ENCODE assay signal across 8 cellular contexts in genomic region chr1:225772323-225772768, GRCh38. TPM values are rescaled to one million over a fixed set of nuclear protein-coding genes. Genes with fewer than 3 reads are reported as not detected.
A peak's percentile ranks its signal among the peaks of the same experiment; 100 is the strongest.
DNase-seq lines count a peak whose midpoint lies in the region; ATAC-seq and TF ChIP-seq lines count a peak whose summit lies in the region.

No MANE protein-coding gene starts in this region.

- no peaks in the 10 kb centered on the region for H3K36me3 Mint-ChIP-seq in activated naive CD4-positive, alpha-beta T cell treated with anti-CD3 and anti-CD28 coated beads, Interleukin-2, amount 10 ng/mL, durations not matched to agents 7 days and 5 days
- no peaks in the 10 kb centered on the region for H3K36me3 Mint-ChIP-seq in progenitor cell of endocrine pancreas (ENCODE audit: insufficient read depth)

- no peak overlapping the region for H3K4me3 Mint-ChIP-seq in activated naive CD4-positive, alpha-beta T cell treated with anti-CD3 and anti-CD28 coated beads, Interleukin-2, amount 10 ng/mL, durations not matched to agents 7 days and 5 days
- no peak overlapping the region for H3K4me3 Mint-ChIP-seq in progenitor cell of endocrine pancreas (ENCODE audit: low read depth)

- 22% methylated on average over 5 of the region's 5 CpGs for WGBS in right cardiac atrium

- H3K27ac ChIP-seq in right cardiac atrium (ENCODE audit: low read length): no peak overlapping the region

- no peaks in the 10 kb centered on the region for H3K4me1 Mint-ChIP-seq in activated naive CD4-positive, alpha-beta T cell treated with anti-CD3 and anti-CD28 coated beads, Interleukin-2, amount 10 ng/mL, durations not matched to agents 7 days and 5 days
- peaks cover 40% of the 10 kb centered on the region for H3K4me1 Mint-ChIP-seq in progenitor cell of endocrine pancreas (ENCODE audit: low read depth)

- peak; percentile 90 for TF ChIP-seq CTCF in progenitor cell of endocrine pancreas (IDR thresholded peaks at IDR 0.05; ENCODE audit: unreplicated experiment)

- no peaks in the 10 kb centered on the region for H3K27me3 ChIP-seq in right cardiac atrium (ENCODE audit: control insufficient read depth, insufficient read depth)

- intact Hi-C loops in right cardiac atrium (cut with DNase I): loop anchor here in 3 of 4 donors (5.0 to 10.0 kb wide), 5 partner anchors 72 to 295 kb away; partner anchors contain the start of gene ENAH (in 1 of the 3)

- ATAC-seq in HG03460 (IDR thresholded peaks at IDR 0.05; ENCODE audit: unreplicated experiment): peak; percentile 43
- peak; percentile 82 to 86 for ATAC-seq in right cardiac atrium

- H3K9me3 ChIP-seq in right cardiac atrium (ENCODE audit: control insufficient read depth, low read length): no peaks in the 10 kb centered on the region

- H3K9me3 Mint-ChIP-seq in activated naive CD4-positive, alpha-beta T cell treated with anti-CD3 and anti-CD28 coated beads, Interleukin-2, amount 10 ng/mL, durations not matched to agents 7 days and 5 days: no peaks in the 10 kb centered on the region
- no peaks in the 10 kb centered on the region for H3K9me3 Mint-ChIP-seq in progenitor cell of endocrine pancreas (ENCODE audit: low read depth)

- H3K27me3 Mint-ChIP-seq in activated naive CD4-positive, alpha-beta T cell treated with anti-CD3 and anti-CD28 coated beads, Interleukin-2, amount 10 ng/mL, durations not matched to agents 7 days and 5 days: peaks cover 17% of the 10 kb centered on the region
- H3K27me3 Mint-ChIP-seq in progenitor cell of endocrine pancreas: no peaks in the 10 kb centered on the region

- H3K27ac Mint-ChIP-seq in activated naive CD4-positive, alpha-beta T cell treated with anti-CD3 and anti-CD28 coated beads, Interleukin-2, amount 10 ng/mL, durations not matched to agents 7 days and 5 days: no peak overlapping the region
- peak overlapping the region; percentile 87 for H3K27ac Mint-ChIP-seq in progenitor cell of endocrine pancreas

- DNase-seq in activated naive CD4-positive, alpha-beta T cell treated with anti-CD3 and anti-CD28 coated beads, Interleukin-2, amount 10 ng/mL, durations not matched to agents 7 days and 5 days: peak; percentile 44
- no peak for DNase-seq in activated naive CD4-positive, alpha-beta T cell treated with anti-CD3 and anti-CD28 coated beads, Interleukin-2, amount 50 U/mL, for 16 hours
- DNase-seq in NCI-H69 (lab: John Stamatoyannopoulos, UW) (peak; percentile 92), amniotic epithelial cell (ENCODE audit: low read depth) (peak; percentile 86), right cardiac atrium (peak; percentile 82 to 92 (median 90)), progenitor cell of endocrine pancreas (ENCODE audit: low spot score, unreplicated experiment) (peak; percentile 81), activated gamma-delta T cell (lab: John Stamatoyannopoulos, UW) (no peak)

- peaks cover 8% of the 10 kb centered on the region for H3K4me1 ChIP-seq in right cardiac atrium (ENCODE audit: control insufficient read depth, insufficient read depth, low read length)

- CTCF ChIA-PET in activated naive CD4-positive, alpha-beta T cell treated with anti-CD3 and anti-CD28 coated beads, Interleukin-2, amount 10 ng/mL, durations not matched to agents 7 days and 5 days (lab: Charles Lee): interaction anchor here (0.9 to 4.7 kb wide), 6 partner anchors 12 to 299 kb away, joined by 3 to 33 read pairs (median 4); no protein-coding TSS in a partner anchor

- H3K4me3 ChIP-seq in right cardiac atrium (ENCODE audit: low read length): no peak overlapping the region

RNA-seq across cellular contexts. Expression of gene SRP9, which starts 5.3 kb away (rescaled TPM):
- 100 to 1,000 TPM; 193 to 245 (median 219) TPM for total RNA-seq in right cardiac atrium
- polyA plus RNA-seq in right cardiac atrium: 259 TPM
- total RNA-seq in progenitor cell of endocrine pancreas: 406 and 423 TPM in 2 replicates

RNA-seq across cellular contexts. Expression of gene EPHX1, which starts 37.6 kb away (rescaled TPM):
- 10 to 100 TPM; 47.3 to 65.0 (median 56.8) TPM for total RNA-seq in right cardiac atrium
- 54.0 TPM for polyA plus RNA-seq in right cardiac atrium
- total RNA-seq in progenitor cell of endocrine pancreas: 41.2 and 41.5 TPM in 2 replicates

Comparison
In these comparisons a context has a peak if more than half of its experiments do, and no peak if none do; other contexts are left out.
1. DNase-seq: peak in activated naive CD4-positive, alpha-beta T cell treated with anti-CD3 and anti-CD28 coated beads, Interleukin-2, amount 10 ng/mL, durations not matched to agents 7 days and 5 days (single experiment), NCI-H69 (single experiment), amniotic epithelial cell (single experiment), right cardiac atrium (3 of 3) and progenitor cell of endocrine pancreas (single experiment); none in activated naive CD4-positive, alpha-beta T cell treated with anti-CD3 and anti-CD28 coated beads, Interleukin-2, amount 50 U/mL, for 16 hours (single experiment) and activated gamma-delta T cell (single experiment).